Comparison of ENCODE assay signal across 8 cellular contexts in the genomic region with DNA sequence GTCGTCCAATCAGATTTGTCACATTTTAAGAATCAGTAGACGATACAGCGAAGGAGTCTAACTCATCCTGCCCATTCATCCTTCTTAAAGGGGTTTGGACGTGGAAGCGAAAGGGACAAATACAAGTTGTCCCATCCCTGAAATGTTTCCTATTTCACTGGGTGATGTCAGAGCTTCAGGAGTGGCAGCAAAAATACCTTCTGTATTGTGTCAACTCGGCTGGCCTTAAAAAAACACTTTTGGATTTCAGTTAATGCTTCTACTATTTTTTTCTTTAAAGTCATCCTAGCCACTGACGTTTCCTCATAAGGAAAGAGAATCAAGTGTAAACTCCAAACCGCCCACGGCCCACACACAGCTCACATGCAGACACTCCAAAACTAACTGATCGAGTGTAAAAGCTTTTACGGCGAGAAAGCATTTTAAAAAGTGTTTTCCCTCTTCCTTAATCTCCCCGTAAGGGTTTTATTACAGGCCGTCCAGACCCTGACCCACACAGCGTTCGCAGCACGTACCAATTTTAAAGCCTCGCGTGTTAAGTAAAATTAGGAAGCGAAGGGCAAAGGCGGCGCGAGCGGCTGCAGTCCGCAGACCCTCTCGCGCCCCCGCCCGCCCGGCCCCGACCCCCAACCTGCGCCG. TPM values are rescaled to one million over a fixed set of nuclear protein-coding genes. Genes with fewer than 3 reads are reported as not detected.
DNase-seq lines count a peak whose midpoint lies in the region; ATAC-seq and TF ChIP-seq lines count a peak whose summit lies in the region.

No MANE protein-coding gene starts in this region.

- WGBS in ovary, 3 donors: 0% methylated on average over 33 of the region's 33 CpGs

- intact Hi-C loops in Right ventricle myocardium superior (cut with DNase I): no loop called here
- intact Hi-C loops in ovary (cut with DNase I): no loop called here

- TF ChIP-seq CTCF in ovary (IDR thresholded peaks at IDR 0.05): no peak

- TF ChIP-seq EP300 in ovary (IDR thresholded peaks at IDR 0.05): no peak

- peak overlapping the region; percentile 98 for H3K4me3 ChIP-seq in ovary

- no peaks in the 10 kb centered on the region for H3K9me3 Mint-ChIP-seq in activated naive CD4-positive, alpha-beta T cell treated with anti-CD3 and anti-CD28 coated beads, Interleukin-2, amount 50 U/mL, for 72 hours

- DNase-seq in ELR (ENCODE audit: low read depth): peak; percentile 74
- DNase-seq in H4 (ENCODE audit: low spot score): peak; percentile 30
- peak; percentile 57 for DNase-seq in NCI-H345 (lab: John Stamatoyannopoulos, UW)
- DNase-seq in activated naive CD4-positive, alpha-beta T cell treated with anti-CD3 and anti-CD28 coated beads, Interleukin-2, amount 50 U/mL, for 72 hours (ENCODE audit: low spot score in 2 of 2): peak in 1 of 2 donors; percentile 5
- no peak for DNase-seq in Right ventricle myocardium superior
- DNase-seq in ovary: peak in 3 of 5 donors; percentile 49 to 57 (median 52)

- no peak for TF ChIP-seq POLR2A in ovary (IDR thresholded peaks at IDR 0.05)

- H3K27ac Mint-ChIP-seq in activated naive CD4-positive, alpha-beta T cell treated with anti-CD3 and anti-CD28 coated beads, Interleukin-2, amount 50 U/mL, for 72 hours: peak overlapping the region; percentile 77 to 89

- peak overlapping the region; percentile 93 to 95 for H3K27ac ChIP-seq in ovary

- H3K9me3 ChIP-seq in ovary: no peaks in the 10 kb centered on the region

- H3K36me3 Mint-ChIP-seq in activated naive CD4-positive, alpha-beta T cell treated with anti-CD3 and anti-CD28 coated beads, Interleukin-2, amount 50 U/mL, for 72 hours: peaks cover 9 to 10% of the 10 kb centered on the region in 2 donors

- ATAC-seq in activated naive CD4-positive, alpha-beta T cell treated with anti-CD3 and anti-CD28 coated beads, Interleukin-2, amount 50 U/mL, for 72 hours: peak; percentile 28
- ATAC-seq in Right ventricle myocardium superior (ENCODE audit: poor library complexity) (peak; percentile 59), GM18519 (IDR thresholded peaks at IDR 0.05; ENCODE audit: low FRiP score, unreplicated experiment) (no peak), HG03039 (IDR thresholded peaks at IDR 0.05; ENCODE audit: unreplicated experiment) (no peak)

- H3K4me1 ChIP-seq in ovary (ENCODE audit: insufficient read depth): peaks cover 5% of the 10 kb centered on the region

- H3K36me3 ChIP-seq in ovary: no peaks in the 10 kb centered on the region

- H3K27me3 ChIP-seq in ovary: no peaks in the 10 kb centered on the region

RNA-seq across cellular contexts. Expression of a gene that starts 0.6 kb away (rescaled TPM):
- total RNA-seq in H4 (2014; rRNA removed; shearing (Covaris generic)): 77.8 and 97.7 TPM in 2 replicates
- 1 to 10 TPM; 2.9 to 6.0 TPM for total RNA-seq in activated naive CD4-positive, alpha-beta T cell treated with anti-CD3 and anti-CD28 coated beads, Interleukin-2, amount 50 U/mL, for 72 hours
- total RNA-seq in Right ventricle myocardium superior (363 TPM), ovary (10 to 100 TPM; 48.3 to 85.7 (median 70.7) TPM)
- 100 to 1,000 TPM in 1 of 2 donors, 10 to 100 TPM in 1; 43.0 to 194 TPM for polyA plus RNA-seq in ovary

Comparison
In these comparisons a context has a peak if more than half of its experiments do, and no peak if none do; other contexts are left out.
1. ATAC-seq: peak in activated naive CD4-positive, alpha-beta T cell treated with anti-CD3 and anti-CD28 coated beads, Interleukin-2, amount 50 U/mL, for 72 hours (2 of 2) and Right ventricle myocardium superior (single experiment); none in GM18519 (single experiment) and HG03039 (single experiment).
2. RNA of a gene that starts 0.6 kb away (total RNA-seq): 363 TPM in Right ventricle myocardium superior (single experiment), 77.8 to 97.7 TPM in H4 and 48.3 to 85.7 TPM in ovary; 2.9 to 6.0 TPM in activated naive CD4-positive, alpha-beta T cell treated with anti-CD3 and anti-CD28 coated beads, Interleukin-2, amount 50 U/mL, for 72 hours; every median in the first group is over 4 times any median in the second.